In the genomic region with DNA sequence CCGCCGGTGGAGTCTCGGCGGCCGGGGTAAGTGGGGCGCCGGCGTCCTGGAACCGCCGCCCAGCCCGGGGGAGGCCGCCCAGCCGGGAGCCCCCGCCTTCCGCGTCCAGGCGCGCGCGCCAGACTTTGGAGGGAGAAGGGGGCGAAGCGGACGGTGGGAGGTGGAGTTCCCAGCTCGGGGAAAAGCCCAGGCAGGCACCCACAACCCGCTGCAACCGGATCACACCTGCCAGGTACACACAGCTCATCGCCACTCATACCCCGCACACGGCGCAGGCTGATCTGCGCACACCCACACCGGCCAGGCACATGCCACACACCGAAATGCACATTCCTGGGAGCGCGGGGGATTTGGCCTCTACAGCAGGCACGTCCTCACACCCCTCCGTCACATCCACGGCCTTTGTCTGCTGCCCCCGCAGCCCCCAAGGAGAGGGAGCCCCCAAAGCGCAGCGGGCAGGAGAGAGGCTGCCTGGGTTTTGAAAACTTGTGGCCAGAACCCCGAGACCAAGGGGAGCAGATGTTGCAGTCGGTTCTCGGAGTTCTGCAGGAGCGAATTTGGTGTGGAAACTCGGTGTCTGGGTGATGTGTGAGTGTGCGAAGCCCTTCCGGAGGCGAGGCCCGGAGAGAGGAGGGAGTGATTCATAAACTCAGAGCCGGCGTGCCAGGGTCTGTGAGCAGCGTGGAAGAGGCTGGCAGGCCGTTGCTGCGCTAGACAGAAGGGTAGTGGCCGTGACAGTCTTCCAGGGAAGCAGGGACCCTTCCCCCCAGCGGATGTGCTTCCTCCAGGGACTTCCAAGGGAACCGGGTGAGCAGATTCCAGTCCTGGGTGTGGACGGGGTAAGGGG, we compare ENCODE assay signal across 8 cellular contexts.
A peak's percentile ranks its signal among the peaks of the same experiment; 100 is the strongest.
DNase-seq lines count a peak whose midpoint lies in the region; ATAC-seq and TF ChIP-seq lines count a peak whose summit lies in the region.

No MANE protein-coding gene starts in this region.

- H3K4me1 ChIP-seq in mucosa of stomach (ENCODE audit: control insufficient read depth, insufficient read depth, low read length) = peaks cover 15% of the 10 kb centered on the region

- peaks cover 61% of the 10 kb centered on the region for H3K27me3 ChIP-seq in mucosa of stomach (ENCODE audit: control insufficient read depth, insufficient read depth, low read length)

- H3K4me3 ChIP-seq in epithelial cell of esophagus (ENCODE audit: low read length) (peak overlapping the region; percentile 69), mucosa of stomach (ENCODE audit: low read length) (peak overlapping the region; percentile 40)

- H3K9me3 ChIP-seq in mucosa of stomach (ENCODE audit: control insufficient read depth, low read length) = no peaks in the 10 kb centered on the region

- H3K9ac ChIP-seq in mucosa of stomach (ENCODE audit: low read length) = peak overlapping the region; percentile 60

- no peak for TF ChIP-seq CTCF in epithelial cell of esophagus (IDR thresholded peaks at IDR 0.05; ENCODE audit: insufficient read depth, low read depth, low read length, missing control alignments)

- no peaks in the 10 kb centered on the region for H3K36me3 ChIP-seq in mucosa of stomach (ENCODE audit: control insufficient read depth, insufficient read depth, low read length)

- peak; percentile 42 for DNase-seq in DMS53 (lab: John Stamatoyannopoulos, UW)
- no peak for DNase-seq in DMS53 treated with DMSO at 0.1 percent for 48 hours (lab: John Stamatoyannopoulos, UW; ENCODE audit: unreplicated experiment)
- peak; percentile 48 to 61 for DNase-seq in activated CD4-positive, alpha-beta T cell treated with anti-CD3 and anti-CD28 coated beads, Interleukin-2, amount 50 U/mL, for 48 hours
- peak; percentile 82 for DNase-seq in epithelial cell of esophagus (ENCODE audit: low read depth)
- DNase-seq in superior temporal gyrus (ENCODE audit: extremely low spot score) = peak; percentile 65
- no peak for DNase-seq in Ammon's horn (ENCODE audit: low spot score)

- no peak for ATAC-seq in HG02981 (IDR thresholded peaks at IDR 0.05; ENCODE audit: unreplicated experiment)

Comparison
In these comparisons a context has a peak if more than half of its experiments do, and no peak if none do; other contexts are left out.
1. DNase-seq: peak in DMS53 (single experiment), activated CD4-positive, alpha-beta T cell treated with anti-CD3 and anti-CD28 coated beads, Interleukin-2, amount 50 U/mL, for 48 hours (2 of 2), epithelial cell of esophagus (single experiment) and superior temporal gyrus (single experiment); none in DMS53 treated with DMSO at 0.1 percent for 48 hours (single experiment) and Ammon's horn (single experiment).